ENCODE assay signal across 13 cellular contexts in the genomic region with DNA sequence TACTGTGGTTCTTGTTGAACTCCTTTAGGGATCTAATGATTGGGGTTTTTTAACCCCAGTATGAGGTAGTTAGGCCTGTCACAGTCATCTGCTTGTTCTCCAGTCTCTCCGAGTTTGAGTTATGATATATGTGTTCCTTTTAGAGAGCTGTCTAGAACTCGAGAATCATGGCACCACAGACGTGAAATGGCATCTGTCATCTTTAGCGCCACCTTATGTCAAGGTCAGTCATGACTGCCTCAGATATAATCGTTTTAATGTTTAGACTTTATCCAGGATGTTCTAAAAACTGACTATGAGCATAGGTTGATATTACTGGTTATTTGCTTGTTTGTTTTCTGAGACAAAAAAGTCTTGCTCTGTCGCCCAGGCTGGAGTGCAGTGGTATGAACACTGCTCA.
DNase-seq lines count a peak whose midpoint lies in the region; ATAC-seq and TF ChIP-seq lines count a peak whose summit lies in the region.
"Had no signal": no experiment of that assay in that cellular context is flagged by ENCODE, and none has a peak within 500 bp of the region (broad histone marks: within the 10 kb centered on the region; RNA-seq: fewer than 3 reads in every experiment).

No MANE protein-coding gene starts in this region.

- H3K9ac ChIP-seq in OCI-LY3 (ENCODE audit: low read length), result no peak overlapping the region
- H3K9ac ChIP-seq: BLaER1 had no signal

- peaks cover 92% of the 10 kb centered on the region for H3K36me3 Mint-ChIP-seq in activated T-helper 2 cell treated with anti-CD3 and anti-CD28 coated beads, Interferon-gamma antibody, Interleukin-2, Interleukin-4, amounts not matched to agents 10 μg/mL and 5 μg/mL and 100 μg/mL, durations not matched to agents 14 hours and 24 hours and 36 hours (ENCODE audit: low read depth)

- H3K36me3 ChIP-seq in cardiac muscle cell (peaks cover 44% of the 10 kb centered on the region), OCI-LY3 (replicated peaks; ENCODE audit: low read depth, low read length) (peaks cover 84% of the 10 kb centered on the region)

- H3K4me3 ChIP-seq in cardiac muscle cell, result no peak overlapping the region
- H3K4me3 ChIP-seq in OCI-LY3 (ENCODE audit: low read length), result no peak overlapping the region
- no peak overlapping the region for H3K4me3 ChIP-seq in epithelial cell of esophagus (ENCODE audit: low read length)
- no peak overlapping the region for H3K4me3 ChIP-seq in lower leg skin (ENCODE audit: low read depth, poor library complexity, severe bottlenecking)
- H3K4me3 ChIP-seq: BLaER1, SJSA1 had no signal

- no peak for TF ChIP-seq POLR2A in lower leg skin (IDR thresholded peaks at IDR 0.05)

- H3K9me3 Mint-ChIP-seq in activated T-helper 2 cell treated with anti-CD3 and anti-CD28 coated beads, Interferon-gamma antibody, Interleukin-2, Interleukin-4, amounts not matched to agents 10 μg/mL and 5 μg/mL and 100 μg/mL, durations not matched to agents 14 hours and 24 hours and 36 hours, result peaks cover 16% of the 10 kb centered on the region

- 90 to 92% methylated on average over 6 of the region's 6 CpGs for WGBS in lower leg skin, 2 donors

- H3K27ac ChIP-seq in cardiac muscle cell (no peak overlapping the region), OCI-LY3 (ENCODE audit: low read length) (no peak overlapping the region)
- H3K27ac ChIP-seq: BLaER1, SJSA1 had no signal

- H3K79me2 ChIP-seq in OCI-LY3 (ENCODE audit: low read length), result no peaks in the 10 kb centered on the region

- DNase-seq in cardiac muscle cell (ENCODE audit: low read depth in 1 of 2, low spot score in 1 of 2), result no peak
- no peak for DNase-seq in left ventricle myocardium superior
- DNase-seq in epithelial cell of esophagus (ENCODE audit: low read depth), result peak; percentile 8
- no peak for DNase-seq in lower leg skin (ENCODE audit: low spot score in 2 of 2)
- no peak for DNase-seq in activated T-helper 2 cell treated with anti-CD3 and anti-CD28 coated beads, Interferon-gamma antibody, Interleukin-2, Interleukin-4, amounts not matched to agents 10 μg/mL and 5 μg/mL and 100 μg/mL, durations not matched to agents 14 hours and 24 hours and 36 hours (ENCODE audit: low spot score)
- no peak for DNase-seq in COLO668 (lab: John Stamatoyannopoulos, UW; ENCODE audit: unreplicated experiment)
- DNase-seq: activated CD4-positive, alpha-beta T cell treated with anti-CD3 and anti-CD28 coated beads, Interleukin-2, amount 10 ng/mL, durations not matched to agents 24 days and 14 days; hippocampal formation; NCI-H187 had no signal

- peak; percentile 21 for TF ChIP-seq CTCF in cardiac muscle cell (IDR thresholded peaks at IDR 0.05; ENCODE audit: low read depth, low read length)
- peak; percentile 20; the same call in 1 of the 2 replicates for TF ChIP-seq CTCF in OCI-LY3 (IDR thresholded peaks at IDR 0.05; ENCODE audit: low read depth, low read length)
- peak; percentile 21 for TF ChIP-seq CTCF in epithelial cell of esophagus (IDR thresholded peaks at IDR 0.05; ENCODE audit: insufficient read depth, low read depth, low read length, missing control alignments)
- TF ChIP-seq CTCF in lower leg skin (IDR thresholded peaks at IDR 0.05), result no peak

- no peak overlapping the region for H3K4me3 Mint-ChIP-seq in activated T-helper 2 cell treated with anti-CD3 and anti-CD28 coated beads, Interferon-gamma antibody, Interleukin-2, Interleukin-4, amounts not matched to agents 10 μg/mL and 5 μg/mL and 100 μg/mL, durations not matched to agents 14 hours and 24 hours and 36 hours (ENCODE audit: low read depth)
- H3K4me3 Mint-ChIP-seq: activated CD4-positive, alpha-beta T cell treated with anti-CD3 and anti-CD28 coated beads, Interleukin-2, amount 10 ng/mL, durations not matched to agents 24 days and 14 days had no signal

- H3K9me3 ChIP-seq in cardiac muscle cell (ENCODE audit: low read depth), result no peaks in the 10 kb centered on the region
- no peaks in the 10 kb centered on the region for H3K9me3 ChIP-seq in OCI-LY3 (ENCODE audit: insufficient read depth, low read length)
- H3K9me3 ChIP-seq: SJSA1 had no signal

- H3K4me1 Mint-ChIP-seq in activated T-helper 2 cell treated with anti-CD3 and anti-CD28 coated beads, Interferon-gamma antibody, Interleukin-2, Interleukin-4, amounts not matched to agents 10 μg/mL and 5 μg/mL and 100 μg/mL, durations not matched to agents 14 hours and 24 hours and 36 hours (ENCODE audit: low read depth), result peaks cover 5% of the 10 kb centered on the region
- H3K4me1 Mint-ChIP-seq: activated CD4-positive, alpha-beta T cell treated with anti-CD3 and anti-CD28 coated beads, Interleukin-2, amount 10 ng/mL, durations not matched to agents 24 days and 14 days had no signal

- H2AFZ ChIP-seq in OCI-LY3 (ENCODE audit: low read depth, low read length), result no peak overlapping the region

- H4K20me1 ChIP-seq in OCI-LY3 (ENCODE audit: insufficient read depth, low read length), result no peaks in the 10 kb centered on the region
- H4K20me1 ChIP-seq: BLaER1 had no signal

- no peak overlapping the region for H3K27ac Mint-ChIP-seq in activated T-helper 2 cell treated with anti-CD3 and anti-CD28 coated beads, Interferon-gamma antibody, Interleukin-2, Interleukin-4, amounts not matched to agents 10 μg/mL and 5 μg/mL and 100 μg/mL, durations not matched to agents 14 hours and 24 hours and 36 hours

- H3K27me3 ChIP-seq in cardiac muscle cell (no peaks in the 10 kb centered on the region), OCI-LY3 (ENCODE audit: low read depth, low read length) (no peaks in the 10 kb centered on the region)
- H3K27me3 ChIP-seq: BLaER1 had no signal

- H3K4me1 ChIP-seq in cardiac muscle cell (ENCODE audit: low read depth) (no peaks in the 10 kb centered on the region), OCI-LY3 (ENCODE audit: low read length) (no peaks in the 10 kb centered on the region)
- H3K4me1 ChIP-seq: BLaER1, SJSA1 had no signal

- no peak overlapping the region for H3K4me2 ChIP-seq in OCI-LY3 (ENCODE audit: low read length)
- H3K4me2 ChIP-seq: BLaER1 had no signal

- no peaks in the 10 kb centered on the region for H3K27me3 Mint-ChIP-seq in activated T-helper 2 cell treated with anti-CD3 and anti-CD28 coated beads, Interferon-gamma antibody, Interleukin-2, Interleukin-4, amounts not matched to agents 10 μg/mL and 5 μg/mL and 100 μg/mL, durations not matched to agents 14 hours and 24 hours and 36 hours (ENCODE audit: low read depth)
- H3K27me3 Mint-ChIP-seq: activated CD4-positive, alpha-beta T cell treated with anti-CD3 and anti-CD28 coated beads, Interleukin-2, amount 10 ng/mL, durations not matched to agents 24 days and 14 days had no signal

- ATAC-seq in left ventricle myocardium superior (no peak), HG02852 (IDR thresholded peaks at IDR 0.05; ENCODE audit: unreplicated experiment) (no peak)

- intact Hi-C loops in left ventricle myocardium superior (cut with micrococcal nuclease) (no loop called here), lower leg skin (cut with DNase I; ENCODE audit: low total_unique reads) (no loop called here)
- intact Hi-C loops in activated T-helper 2 cell treated with anti-CD3 and anti-CD28 coated beads, Interferon-gamma antibody, Interleukin-2, Interleukin-4, amounts not matched to agents 10 μg/mL and 5 μg/mL and 100 μg/mL, durations not matched to agents 14 hours and 24 hours and 36 hours (cut with micrococcal nuclease), result no loop called here

Comparison
In these comparisons a context has a peak if more than half of its experiments do, and no peak if none do; other contexts are left out.
1. CTCF ChIP-seq: peak in cardiac muscle cell (single experiment), OCI-LY3 (single experiment) and epithelial cell of esophagus (single experiment); none in lower leg skin (0 of 3).